27 cellular contexts compared by ENCODE assay signal in the genomic region with DNA sequence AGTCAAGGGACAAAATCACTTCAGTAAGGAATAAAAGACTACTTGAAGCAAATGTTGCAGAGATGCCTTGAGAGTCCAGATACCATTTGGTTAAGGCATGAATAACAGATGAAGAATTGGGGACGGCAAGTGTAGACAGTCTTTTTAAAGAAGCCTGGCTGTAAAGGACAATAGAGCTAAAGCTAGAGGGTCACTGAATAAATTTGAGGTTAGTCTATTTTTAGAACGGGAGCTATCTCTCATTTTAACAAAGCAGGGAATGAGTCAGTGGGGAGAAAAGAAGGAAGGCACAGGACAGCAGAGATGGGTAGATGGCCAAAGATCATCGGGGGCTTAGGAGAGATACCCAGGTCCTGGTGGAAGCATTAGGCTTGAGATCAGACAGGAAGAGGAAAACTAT.
"Had no signal": no experiment of that assay in that cellular context is flagged by ENCODE, and none has a peak within 500 bp of the region (broad histone marks: within the 10 kb centered on the region; RNA-seq: fewer than 3 reads in every experiment).

No MANE protein-coding gene starts in this region.

- H3K27ac Mint-ChIP-seq: activated CD4-positive, alpha-beta T cell treated with anti-CD3 and anti-CD28 coated beads for 36 hours; activated CD8-positive, alpha-beta memory T cell treated with anti-CD3 and anti-CD28 coated beads, Interleukin-2, amount 10 ng/mL, durations not matched to agents 7 days and 5 days; activated CD8-positive, alpha-beta T cell treated with anti-CD3 and anti-CD28 coated beads, Interleukin-2, amount 10 ng/mL, durations not matched to agents 7 days and 5 days; activated naive CD8-positive, alpha-beta T cell; memory B cell; natural killer cell; neural progenitor cell had no signal

- H3K27ac ChIP-seq: body of pancreas, epithelial cell of prostate, esophagus squamous epithelium, heart right ventricle, neural progenitor cell, right lobe of liver, skin epidermis, testis, transverse colon had no signal

- H3K4me3 Mint-ChIP-seq: activated CD4-positive, alpha-beta T cell treated with anti-CD3 and anti-CD28 coated beads for 36 hours; activated CD8-positive, alpha-beta memory T cell treated with anti-CD3 and anti-CD28 coated beads, Interleukin-2, amount 10 ng/mL, durations not matched to agents 7 days and 5 days; activated CD8-positive, alpha-beta T cell treated with anti-CD3 and anti-CD28 coated beads, Interleukin-2, amount 10 ng/mL, durations not matched to agents 7 days and 5 days; memory B cell; natural killer cell; neural progenitor cell had no signal

- H3K9me3 ChIP-seq: body of pancreas, esophagus squamous epithelium, heart right ventricle, right lobe of liver, testis, transverse colon had no signal

- H2AFZ ChIP-seq: neural progenitor cell had no signal

- H3K36me3 Mint-ChIP-seq: activated CD8-positive, alpha-beta memory T cell treated with anti-CD3 and anti-CD28 coated beads, Interleukin-2, amount 10 ng/mL, durations not matched to agents 7 days and 5 days; activated naive CD8-positive, alpha-beta T cell; memory B cell; natural killer cell; neural progenitor cell had no signal

- H3K36me3 ChIP-seq: esophagus squamous epithelium, heart right ventricle, neural progenitor cell, right lobe of liver, transverse colon had no signal

- FAIRE-seq: colon, endometrium had no signal

- ATAC-seq: body of pancreas; heart right ventricle; stimulated activated naive CD8-positive, alpha-beta T cell treated with anti-CD3 and anti-CD28 coated beads, Interleukin-15, Interleukin-2, amounts not matched to agents 100 U/mL and 50 U/mL, for 24 hours had no signal

- H3K4me1 ChIP-seq: esophagus squamous epithelium, neural progenitor cell, testis had no signal

- H3K4me3 ChIP-seq: body of pancreas, esophagus squamous epithelium, neural progenitor cell, right lobe of liver, skin epidermis, testis, transverse colon had no signal

- H3K4me2 ChIP-seq: neural progenitor cell had no signal

- H3K27me3 ChIP-seq: body of pancreas, esophagus squamous epithelium, heart right ventricle, neural progenitor cell, right lobe of liver, testis, transverse colon had no signal

- H3K27me3 Mint-ChIP-seq: activated CD4-positive, alpha-beta T cell treated with anti-CD3 and anti-CD28 coated beads for 36 hours; activated CD8-positive, alpha-beta memory T cell treated with anti-CD3 and anti-CD28 coated beads, Interleukin-2, amount 10 ng/mL, durations not matched to agents 7 days and 5 days; activated naive CD8-positive, alpha-beta T cell had no signal

- DNase-seq: activated CD4-positive, alpha-beta T cell treated with anti-CD3 and anti-CD28 coated beads for 36 hours; activated CD4-positive, CD25-positive, alpha-beta regulatory T cell; activated CD8-positive, alpha-beta memory T cell treated with anti-CD3 and anti-CD28 coated beads, Interleukin-2, amount 10 ng/mL, durations not matched to agents 7 days and 5 days; activated CD8-positive, alpha-beta T cell treated with anti-CD3 and anti-CD28 coated beads, Interleukin-2, amount 10 ng/mL, durations not matched to agents 7 days and 5 days; activated effector memory CD4-positive, alpha-beta T cell treated with Interleukin-2 at 50 U/mL for 16 hours; activated naive CD4-positive, alpha-beta T cell treated with Interleukin-2 at 50 U/mL for 16 hours; anterior cingulate cortex; body of pancreas; effector CD8-positive, alpha-beta T cell; esophagus squamous epithelium; foreskin melanocyte; heart right ventricle; natural killer cell; posterior cingulate gyrus; right lobe of liver; stimulated activated CD4-positive, alpha-beta T cell treated with anti-CD3 and anti-CD28 coated beads, Interleukin-12 subunit alpha, Interleukin-12 subunit beta, amount 100 ng/mL, for 4 hours; stimulated activated CD4-positive, alpha-beta T cell treated with anti-CD3 and anti-CD28 coated beads, Interleukin-4, amount 100 ng/mL, for 1 hour; stimulated activated naive CD8-positive, alpha-beta T cell treated with anti-CD3 and anti-CD28 coated beads, Interleukin-15, Interleukin-2, amounts not matched to agents 100 U/mL and 50 U/mL, for 24 hours; testis; transverse colon had no signal

- H3K9ac ChIP-seq: neural progenitor cell had no signal

- H3K9me3 Mint-ChIP-seq: memory B cell, natural killer cell had no signal
